In the genomic region with DNA sequence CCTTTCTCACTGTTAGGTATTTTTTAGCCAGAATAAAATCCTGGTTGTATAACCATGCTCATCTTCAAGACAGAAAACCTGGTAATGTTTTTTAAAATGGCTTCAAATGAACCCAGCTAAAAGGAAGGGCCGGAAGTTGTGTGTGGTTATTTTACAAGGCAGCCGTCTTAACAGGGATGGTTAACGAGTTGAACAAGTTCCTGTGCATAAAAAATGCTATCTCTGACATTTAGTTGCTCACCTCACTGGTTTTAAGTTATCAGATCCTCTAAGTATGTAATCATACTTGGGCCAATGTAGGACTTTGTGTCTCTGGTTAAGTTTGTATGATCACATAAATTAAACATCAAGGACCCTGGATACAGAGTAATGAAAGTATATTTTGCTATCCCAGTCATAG, we compare ENCODE assay signal across 2 cellular contexts.
TF ChIP-seq lines count a peak whose summit lies in the region.

No MANE protein-coding gene starts in this region.

TF ChIP-seq in SK-N-SH, 30 proteins besides CTCF, POLR2A, EP300 and RAD21 (continued from another document):
- TF ChIP-seq, protein P1, sequence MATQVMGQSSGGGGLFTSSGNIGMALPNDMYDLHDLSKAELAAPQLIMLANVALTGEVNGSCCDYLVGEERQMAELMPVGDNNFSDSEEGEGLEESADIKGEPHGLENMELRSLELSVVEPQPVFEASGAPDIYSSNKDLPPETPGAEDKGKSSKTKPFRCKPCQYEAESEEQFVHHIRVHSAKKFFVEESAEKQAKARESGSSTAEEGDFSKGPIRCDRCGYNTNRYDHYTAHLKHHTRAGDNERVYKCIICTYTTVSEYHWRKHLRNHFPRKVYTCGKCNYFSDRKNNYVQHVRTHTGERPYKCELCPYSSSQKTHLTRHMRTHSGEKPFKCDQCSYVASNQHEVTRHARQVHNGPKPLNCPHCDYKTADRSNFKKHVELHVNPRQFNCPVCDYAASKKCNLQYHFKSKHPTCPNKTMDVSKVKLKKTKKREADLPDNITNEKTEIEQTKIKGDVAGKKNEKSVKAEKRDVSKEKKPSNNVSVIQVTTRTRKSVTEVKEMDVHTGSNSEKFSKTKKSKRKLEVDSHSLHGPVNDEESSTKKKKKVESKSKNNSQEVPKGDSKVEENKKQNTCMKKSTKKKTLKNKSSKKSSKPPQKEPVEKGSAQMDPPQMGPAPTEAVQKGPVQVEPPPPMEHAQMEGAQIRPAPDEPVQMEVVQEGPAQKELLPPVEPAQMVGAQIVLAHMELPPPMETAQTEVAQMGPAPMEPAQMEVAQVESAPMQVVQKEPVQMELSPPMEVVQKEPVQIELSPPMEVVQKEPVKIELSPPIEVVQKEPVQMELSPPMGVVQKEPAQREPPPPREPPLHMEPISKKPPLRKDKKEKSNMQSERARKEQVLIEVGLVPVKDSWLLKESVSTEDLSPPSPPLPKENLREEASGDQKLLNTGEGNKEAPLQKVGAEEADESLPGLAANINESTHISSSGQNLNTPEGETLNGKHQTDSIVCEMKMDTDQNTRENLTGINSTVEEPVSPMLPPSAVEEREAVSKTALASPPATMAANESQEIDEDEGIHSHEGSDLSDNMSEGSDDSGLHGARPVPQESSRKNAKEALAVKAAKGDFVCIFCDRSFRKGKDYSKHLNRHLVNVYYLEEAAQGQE (IDR thresholded peaks at IDR 0.05; ENCODE audit: low read depth, low read length): no peak
- TF ChIP-seq TCF12 (IDR thresholded peaks at IDR 0.05) (no peak), RFX5 (IDR thresholded peaks at IDR 0.05; ENCODE audit: low read length) (no peak), FOXJ3 (CRISPR knock-in tag; IDR thresholded peaks at IDR 0.05) (no peak), POLR2AphosphoS5 (IDR thresholded peaks at IDR 0.05; ENCODE audit: low read depth, low read length) (no peak), SIN3A (IDR thresholded peaks at IDR 0.05; ENCODE audit: borderline replicate concordance, low read depth, low read length) (no peak)
- TF ChIP-seq, protein P2, sequence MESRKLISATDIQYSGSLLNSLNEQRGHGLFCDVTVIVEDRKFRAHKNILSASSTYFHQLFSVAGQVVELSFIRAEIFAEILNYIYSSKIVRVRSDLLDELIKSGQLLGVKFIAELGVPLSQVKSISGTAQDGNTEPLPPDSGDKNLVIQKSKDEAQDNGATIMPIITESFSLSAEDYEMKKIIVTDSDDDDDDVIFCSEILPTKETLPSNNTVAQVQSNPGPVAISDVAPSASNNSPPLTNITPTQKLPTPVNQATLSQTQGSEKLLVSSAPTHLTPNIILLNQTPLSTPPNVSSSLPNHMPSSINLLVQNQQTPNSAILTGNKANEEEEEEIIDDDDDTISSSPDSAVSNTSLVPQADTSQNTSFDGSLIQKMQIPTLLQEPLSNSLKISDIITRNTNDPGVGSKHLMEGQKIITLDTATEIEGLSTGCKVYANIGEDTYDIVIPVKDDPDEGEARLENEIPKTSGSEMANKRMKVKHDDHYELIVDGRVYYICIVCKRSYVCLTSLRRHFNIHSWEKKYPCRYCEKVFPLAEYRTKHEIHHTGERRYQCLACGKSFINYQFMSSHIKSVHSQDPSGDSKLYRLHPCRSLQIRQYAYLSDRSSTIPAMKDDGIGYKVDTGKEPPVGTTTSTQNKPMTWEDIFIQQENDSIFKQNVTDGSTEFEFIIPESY (IDR thresholded peaks at IDR 0.05; ENCODE audit: borderline replicate concordance, low read depth): no peak
- TF ChIP-seq, protein P3, sequence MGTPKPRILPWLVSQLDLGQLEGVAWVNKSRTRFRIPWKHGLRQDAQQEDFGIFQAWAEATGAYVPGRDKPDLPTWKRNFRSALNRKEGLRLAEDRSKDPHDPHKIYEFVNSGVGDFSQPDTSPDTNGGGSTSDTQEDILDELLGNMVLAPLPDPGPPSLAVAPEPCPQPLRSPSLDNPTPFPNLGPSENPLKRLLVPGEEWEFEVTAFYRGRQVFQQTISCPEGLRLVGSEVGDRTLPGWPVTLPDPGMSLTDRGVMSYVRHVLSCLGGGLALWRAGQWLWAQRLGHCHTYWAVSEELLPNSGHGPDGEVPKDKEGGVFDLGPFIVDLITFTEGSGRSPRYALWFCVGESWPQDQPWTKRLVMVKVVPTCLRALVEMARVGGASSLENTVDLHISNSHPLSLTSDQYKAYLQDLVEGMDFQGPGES (IDR thresholded peaks at IDR 0.05; ENCODE audit: low read depth, low read length): no peak
TF ChIP-seq in SK-N-SH: peak in this region for 0.

TF ChIP-seq in SK-N-SH treated with all-trans-retinoic acid at 6 μM for 48 hours, 23 proteins besides CTCF, POLR2A, EP300 and RAD21 (continued from another document):
- TF ChIP-seq, protein P4, sequence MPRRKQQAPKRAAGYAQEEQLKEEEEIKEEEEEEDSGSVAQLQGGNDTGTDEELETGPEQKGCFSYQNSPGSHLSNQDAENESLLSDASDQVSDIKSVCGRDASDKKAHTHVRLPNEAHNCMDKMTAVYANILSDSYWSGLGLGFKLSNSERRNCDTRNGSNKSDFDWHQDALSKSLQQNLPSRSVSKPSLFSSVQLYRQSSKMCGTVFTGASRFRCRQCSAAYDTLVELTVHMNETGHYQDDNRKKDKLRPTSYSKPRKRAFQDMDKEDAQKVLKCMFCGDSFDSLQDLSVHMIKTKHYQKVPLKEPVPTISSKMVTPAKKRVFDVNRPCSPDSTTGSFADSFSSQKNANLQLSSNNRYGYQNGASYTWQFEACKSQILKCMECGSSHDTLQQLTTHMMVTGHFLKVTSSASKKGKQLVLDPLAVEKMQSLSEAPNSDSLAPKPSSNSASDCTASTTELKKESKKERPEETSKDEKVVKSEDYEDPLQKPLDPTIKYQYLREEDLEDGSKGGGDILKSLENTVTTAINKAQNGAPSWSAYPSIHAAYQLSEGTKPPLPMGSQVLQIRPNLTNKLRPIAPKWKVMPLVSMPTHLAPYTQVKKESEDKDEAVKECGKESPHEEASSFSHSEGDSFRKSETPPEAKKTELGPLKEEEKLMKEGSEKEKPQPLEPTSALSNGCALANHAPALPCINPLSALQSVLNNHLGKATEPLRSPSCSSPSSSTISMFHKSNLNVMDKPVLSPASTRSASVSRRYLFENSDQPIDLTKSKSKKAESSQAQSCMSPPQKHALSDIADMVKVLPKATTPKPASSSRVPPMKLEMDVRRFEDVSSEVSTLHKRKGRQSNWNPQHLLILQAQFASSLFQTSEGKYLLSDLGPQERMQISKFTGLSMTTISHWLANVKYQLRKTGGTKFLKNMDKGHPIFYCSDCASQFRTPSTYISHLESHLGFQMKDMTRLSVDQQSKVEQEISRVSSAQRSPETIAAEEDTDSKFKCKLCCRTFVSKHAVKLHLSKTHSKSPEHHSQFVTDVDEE (CRISPR knock-in tag; IDR thresholded peaks at IDR 0.05): no peak
- TF ChIP-seq SNAI2 (CRISPR knock-in tag; IDR thresholded peaks at IDR 0.05) (no peak), ZFP3 (CRISPR knock-in tag; IDR thresholded peaks at IDR 0.05) (no peak)
